Comparison of ENCODE assay signal across 33 cellular contexts in genomic region chr9:124489222-124489621, GRCh38. TPM values are rescaled to one million over a fixed set of nuclear protein-coding genes. Genes with fewer than 3 reads are reported as not detected.
DNase-seq lines count a peak whose midpoint lies in the region; FAIRE-seq and TF ChIP-seq lines count a peak whose summit lies in the region.
"Had no signal": no experiment of that assay in that cellular context is flagged by ENCODE, and none has a peak within 500 bp of the region (broad histone marks: within the 10 kb centered on the region; RNA-seq: fewer than 3 reads in every experiment).

No MANE protein-coding gene starts in this region.

- CTCF ChIA-PET in AG04449 (lab: Yijun Ruan, JAX): interaction anchor here (0.8 to 2.1 kb wide), 2 partner anchors 8 to 282 kb away, joined by 3 to 5 read pairs; no protein-coding TSS in a partner anchor

- intact Hi-C loops in esophagus squamous epithelium (cut with DNase I): no loop called here

- H3K36me3 ChIP-seq in esophagus squamous epithelium: no peaks in the 10 kb centered on the region
- H3K36me3 ChIP-seq: HAP-1, left ventricle myocardium inferior, thoracic aorta had no signal

- no peaks in the 10 kb centered on the region for H3K9me3 ChIP-seq in esophagus squamous epithelium
- H3K9me3 ChIP-seq: HAP-1, left ventricle myocardium inferior, thoracic aorta had no signal

- peaks cover 0 to 97% (median 0%) of the 10 kb centered on the region in 4 donors for H3K27me3 ChIP-seq in esophagus squamous epithelium

- H3K27ac ChIP-seq in esophagus squamous epithelium: no peak overlapping the region
- H3K27ac ChIP-seq: left ventricle myocardium inferior, thoracic aorta had no signal

- no peak overlapping the region for H3K4me3 ChIP-seq in AG04449 (ENCODE audit: low read depth, low read length)
- no peak overlapping the region for H3K4me3 ChIP-seq in esophagus squamous epithelium
- H3K4me3 ChIP-seq: HAP-1, left ventricle myocardium inferior, thoracic aorta had no signal

- DNase-seq in AG04449 (ENCODE audit: low read depth, low spot score): peak; percentile 31
- DNase-seq in DMS79 (lab: John Stamatoyannopoulos, UW): peak; percentile 31
- DNase-seq in RPMI7951 (ENCODE audit: low read depth): peak; percentile 44
- DNase-seq in fibroblast of peridontal ligament (ENCODE audit: extremely low read depth): peak; percentile 21
- no peak for DNase-seq in inferior parietal cortex (ENCODE audit: extremely low spot score)
- DNase-seq in H54 (ENCODE audit: insufficient read length, low spot score): no peak
- no peak for DNase-seq in SIG-M5 (lab: John Stamatoyannopoulos, UW)
- no peak for DNase-seq in esophagus squamous epithelium (lab: John Stamatoyannopoulos, UW)
- DNase-seq: activated CD4-positive, alpha-beta T cell treated with anti-CD3 and anti-CD28 coated beads for 48 hours; activated CD8-positive, alpha-beta memory T cell treated with anti-CD3 and anti-CD28 coated beads for 24 hours; activated gamma-delta T cell; activated naive CD8-positive, alpha-beta T cell treated with anti-CD3 and anti-CD28 coated beads, Interleukin-2, amount 10 ng/mL, durations not matched to agents 7 days and 5 days; activated T-cell treated with anti-CD3 and anti-CD28 coated beads, Interleukin-2, amount 50 U/mL, for 1 hour; CD4-positive, CD25-positive, alpha-beta regulatory T cell; dermis blood vessel endothelial cell; GDM1; islet precursor cell; KBM-7; left ventricle myocardium inferior; mesendoderm; MM.1S; NCI-H2081; NCI-H774; occipital lobe had no signal

- TF ChIP-seq CTCF in AG04449 (IDR thresholded peaks at IDR 0.05; ENCODE audit: insufficient read depth, low read length, missing control alignments) (no peak), esophagus squamous epithelium (IDR thresholded peaks at IDR 0.05) (no peak)

- WGBS in esophagus squamous epithelium, 2 donors: 48 to 54% methylated on average over 4 of the region's 13 CpGs

- POLR2A ChIA-PET in AG04449 (lab: Yijun Ruan, JAX): no interaction called here

- FAIRE-seq in H54 (lab: Jason Lieb, UNC): no peak

- no peak for TF ChIP-seq POLR2A in H54 (IDR thresholded peaks at IDR 0.05; ENCODE audit: low read depth, low read length)
- no peak for TF ChIP-seq POLR2A in esophagus squamous epithelium (IDR thresholded peaks at IDR 0.05)

- H3K4me1 ChIP-seq in esophagus squamous epithelium: peaks cover 0 to 4% (median 0%) of the 10 kb centered on the region in 3 donors
- H3K4me1 ChIP-seq: HAP-1, left ventricle myocardium inferior had no signal

RNA-seq across cellular contexts. Expression of gene NR5A1, which starts 18.0 kb away (rescaled TPM):
- not detected in 2 replicates for total RNA-seq in RPMI7951 (2014; rRNA removed; shearing (Covaris generic))
- not detected for total RNA-seq in esophagus squamous epithelium
- total RNA-seq: A673; activated naive CD8-positive, alpha-beta T cell treated with anti-CD3 and anti-CD28 coated beads, Interleukin-2, amount 10 ng/mL, durations not matched to agents 7 days and 5 days; CD4-positive, CD25-positive, alpha-beta regulatory T cell; dermis blood vessel endothelial cell; fibroblast of lung; glomerular endothelial cell; left ventricle myocardium inferior; pulmonary artery endothelial cell; skeletal muscle tissue; T-helper 2 cell treated with Interferon-gamma antibody and Interleukin-4, amounts not matched to agents 100 ng/mL and 5 ng/mL, for 36 hours; thoracic aorta had no signal

RNA-seq across cellular contexts. Expression of gene ADGRD2, which starts 39.0 kb away (rescaled TPM):
- total RNA-seq in RPMI7951 (2014; rRNA removed; shearing (Covaris generic)): not detected in 2 replicates
- total RNA-seq in esophagus squamous epithelium: under 1 TPM in 1 of 4 donors, not detected in 3; 0.35 TPM
- total RNA-seq: A673; activated naive CD8-positive, alpha-beta T cell treated with anti-CD3 and anti-CD28 coated beads, Interleukin-2, amount 10 ng/mL, durations not matched to agents 7 days and 5 days; CD4-positive, CD25-positive, alpha-beta regulatory T cell; dermis blood vessel endothelial cell; fibroblast of lung; glomerular endothelial cell; HT-29; left ventricle myocardium inferior; occipital lobe; pulmonary artery endothelial cell; skeletal muscle tissue; T-helper 2 cell treated with Interferon-gamma antibody and Interleukin-4, amounts not matched to agents 100 ng/mL and 5 ng/mL, for 36 hours; thoracic aorta had no signal

Comparison
In these comparisons a context has a peak if more than half of its experiments do, and no peak if none do; other contexts are left out.
1. DNase-seq: peak in AG04449 (single experiment), DMS79 (single experiment), RPMI7951 (single experiment) and fibroblast of peridontal ligament (single experiment); none in inferior parietal cortex (single experiment), H54 (single experiment), SIG-M5 (single experiment) and esophagus squamous epithelium (single experiment).